8 cellular contexts compared by ENCODE assay signal in genomic region chr7:158856883-158857668, GRCh38. TPM values are rescaled to one million over a fixed set of nuclear protein-coding genes. Genes with fewer than 3 reads are reported as not detected.
DNase-seq lines count a peak whose midpoint lies in the region; ATAC-seq, FAIRE-seq and TF ChIP-seq lines count a peak whose summit lies in the region.

No MANE protein-coding gene starts in this region.

- peak overlapping the region; percentile 85 for H2AFZ ChIP-seq in K562 (ENCODE audit: low read depth, low read length)

- H3K9ac ChIP-seq in K562 (ENCODE audit: insufficient read depth in 1 of 2, low read depth in 2 of 2, low read length in 2 of 2) = peak overlapping the region; percentile 85 to 93

- CTCF ChIA-PET in activated naive CD4-positive, alpha-beta T cell treated with anti-CD3 and anti-CD28 coated beads, Interleukin-2, amount 10 ng/mL, durations not matched to agents 7 days and 5 days (lab: Charles Lee) = interaction anchor here (1.6 kb wide), 1 partner anchor 28 kb away, joined by 3 read pairs; no protein-coding TSS in a partner anchor
- CTCF ChIA-PET in K562 (lab: Yijun Ruan, JAX; ENCODE audit: low intra/inter-chr PET ratio) = interaction anchor here (0.6 kb wide), 1 partner anchor 10 kb away, joined by 3 read pairs; no protein-coding TSS in a partner anchor

- TF ChIP-seq CTCF in K562 (IDR thresholded peaks at IDR 0.05 in 2 of 3, conservative IDR thresholded peaks at IDR 0.05 in 1 of 3; ENCODE audit: insufficient read depth in 2 of 3, low read depth in 1 of 3, low read length in 3 of 3) (no peak), lung (IDR thresholded peaks at IDR 0.05; ENCODE audit: control extremely low read depth, extremely low read depth) (no peak)

- H3K27me3 ChIP-seq in K562 (ENCODE audit: control insufficient read depth in 2 of 2, insufficient read depth in 2 of 2, low read length in 2 of 2) (no peaks in the 10 kb centered on the region), lung (ENCODE audit: control insufficient read depth, insufficient read depth) (no peaks in the 10 kb centered on the region)

- H3K9me3 ChIP-seq in K562 (replicated peaks; ENCODE audit: control insufficient read depth, insufficient read depth, low read depth, low read length) (peaks cover 7% of the 10 kb centered on the region; the same call in 1 of the 2 replicates), lung (ENCODE audit: control insufficient read depth in 2 of 2, insufficient read depth in 1 of 2, low read length in 1 of 2) (no peaks in the 10 kb centered on the region)

- ATAC-seq in HG03520 (IDR thresholded peaks at IDR 0.05; ENCODE audit: unreplicated experiment) = peak; percentile 25
- ATAC-seq in K562 = peak; percentile 34
- no peak for ATAC-seq in lung (ENCODE audit: insufficient read depth, low FRiP score)

- peaks cover 42% of the 10 kb centered on the region for H3K4me1 Mint-ChIP-seq in activated naive CD4-positive, alpha-beta T cell treated with anti-CD3 and anti-CD28 coated beads, Interleukin-2, amount 10 ng/mL, durations not matched to agents 7 days and 5 days

- in situ Hi-C loops in K562 (cut with MboI) = no loop called here

- POLR2A ChIA-PET in K562 (lab: Yijun Ruan, JAX) = interaction anchor here (1.0 to 1.7 kb wide), 3 partner anchors 15 to 32 kb away, joined by 3 to 6 read pairs (median 4); partner anchors contain the start of gene ESYT2

- TSS peak; percentile 34 for BruUV-seq in K562 (replicated peaks; lab: Mats Ljungman, UMichigan)

- peaks cover 55% of the 10 kb centered on the region for H3K79me2 ChIP-seq in K562 (ENCODE audit: control insufficient read depth, insufficient read depth, low read length)

- H3K36me3 ChIP-seq in K562 (ENCODE audit: control insufficient read depth, insufficient read depth, low read length) = peaks cover 15% of the 10 kb centered on the region
- H3K36me3 ChIP-seq in lung (ENCODE audit: control insufficient read depth in 2 of 2, insufficient read depth in 2 of 2, low read length in 2 of 2) = no peaks in the 10 kb centered on the region

- H3K27ac ChIP-seq in K562 (ENCODE audit: extremely low read depth, low read depth, low read length) (peak overlapping the region; percentile 78), lung (ENCODE audit: low read depth in 1 of 2, low read length in 1 of 2) (peak overlapping the region; percentile 90 to 94)

- WGBS in K562 (ENCODE audit: insufficient coverage, low coverage, missing lambda C conversion rate) = 2% methylated on average over 28 of the region's 31 CpGs
- WGBS in lung, 2 donors = 6 to 13% methylated on average over 19 to 31 of the region's 31 CpGs

- intact Hi-C loops in K562 (cut with micrococcal nuclease) = no loop called here

- DNase-seq in activated naive CD4-positive, alpha-beta T cell treated with anti-CD3 and anti-CD28 coated beads, Interleukin-2, amount 10 ng/mL, durations not matched to agents 7 days and 5 days = no peak
- DNase-seq in activated naive CD4-positive, alpha-beta T cell treated with Interleukin-2 at 50 U/mL for 16 hours = no peak
- DNase-seq in K562 (ENCODE audit: extremely low read depth in 1 of 4, low spot score in 3 of 4) = peak in 1 of 4 experiments; percentile 66
- no peak for DNase-seq in lung (ENCODE audit: low spot score)
- no peak for DNase-seq in H4 (ENCODE audit: low spot score)
- no peak for DNase-seq in cerebellum (ENCODE audit: low spot score)
- no peak for DNase-seq in mesenteric fat pad (ENCODE audit: low spot score)

- no peak for TF ChIP-seq RAD21 in K562 (CRISPR knock-in tag; conservative IDR thresholded peaks at IDR 0.05 in 1 of 2, IDR thresholded peaks at IDR 0.05 in 1 of 2)

- H3K36me3 Mint-ChIP-seq in activated naive CD4-positive, alpha-beta T cell treated with anti-CD3 and anti-CD28 coated beads, Interleukin-2, amount 10 ng/mL, durations not matched to agents 7 days and 5 days = peaks cover 16% of the 10 kb centered on the region

- H3K4me2 ChIP-seq in K562 (ENCODE audit: insufficient read depth, low read length) = peak overlapping the region; percentile 86

- FAIRE-seq in K562 (lab: Jason Lieb, UNC) = no peak

- TF ChIP-seq POLR2A in K562 (conservative IDR thresholded peaks at IDR 0.05) = no peak

- H3K4me3 ChIP-seq in K562 (peak overlapping the region; percentile 80), lung (peak overlapping the region; percentile 64)

- no peak for TF ChIP-seq EP300 in K562 (IDR thresholded peaks at IDR 0.05; ENCODE audit: low read length)

- peak overlapping the region; percentile 97 for H3K4me3 Mint-ChIP-seq in activated naive CD4-positive, alpha-beta T cell treated with anti-CD3 and anti-CD28 coated beads, Interleukin-2, amount 10 ng/mL, durations not matched to agents 7 days and 5 days

- peak overlapping the region; percentile 77 for H3K27ac Mint-ChIP-seq in activated naive CD4-positive, alpha-beta T cell treated with anti-CD3 and anti-CD28 coated beads, Interleukin-2, amount 10 ng/mL, durations not matched to agents 7 days and 5 days

- H3K9me3 Mint-ChIP-seq in activated naive CD4-positive, alpha-beta T cell treated with anti-CD3 and anti-CD28 coated beads, Interleukin-2, amount 10 ng/mL, durations not matched to agents 7 days and 5 days = no peaks in the 10 kb centered on the region

- H3K4me1 ChIP-seq in K562 (replicated peaks in 1 of 2; ENCODE audit: control insufficient read depth in 2 of 2, insufficient read depth in 2 of 2, low read length in 2 of 2) (peaks cover 44 to 49% of the 10 kb centered on the region in 2 experiments), lung (ENCODE audit: control insufficient read depth in 2 of 2, insufficient read depth in 2 of 2, low read length in 2 of 2) (peaks cover 0 to 4% of the 10 kb centered on the region in 2 donors)

- no peaks in the 10 kb centered on the region for H3K9me1 ChIP-seq in K562 (ENCODE audit: control insufficient read depth, insufficient read depth, low read length)

- H4K20me1 ChIP-seq in K562 (replicated peaks; ENCODE audit: control insufficient read depth, insufficient read depth, low read length) = no peaks in the 10 kb centered on the region

- H3K27me3 Mint-ChIP-seq in activated naive CD4-positive, alpha-beta T cell treated with anti-CD3 and anti-CD28 coated beads, Interleukin-2, amount 10 ng/mL, durations not matched to agents 7 days and 5 days = peaks cover 4% of the 10 kb centered on the region

RNA-seq across cellular contexts. Expression of gene DYNC2I1, which starts 0.7 kb away (rescaled TPM):
- 95.4 and 308 TPM in 2 replicates for total RNA-seq in K562 (2011; cell fraction: chromatin; rRNA removed; ENCODE audit: low replicate concordance)
- total RNA-seq in K562 (2011; cell fraction: nucleolus; rRNA removed) = 44.7 and 52.6 TPM in 2 replicates
- total RNA-seq in K562 (2011; cell fraction: nucleoplasm; rRNA removed) = 111 and 142 TPM in 2 replicates
- total RNA-seq in K562 (2014; rRNA removed) = 24.7 and 28.3 TPM in 2 replicates
- total RNA-seq in K562 (2014; rRNA removed; fragmentation: Illumina TruSeq; extraction: Trizol) = 21.9 and 24.0 TPM in 2 replicates
- total RNA-seq in K562 (2015; rRNA removed; fragmentation: Illumina TruSeq; extraction: Trizol) = 17.7 and 20.6 TPM in 2 replicates
- 23.1 and 27.1 TPM in 2 replicates for total RNA-seq in K562 (2021)
- polyA plus RNA-seq in K562 (2011; rRNA removed) = 33.3 and 37.9 TPM in 2 replicates
- polyA plus RNA-seq in K562 (2011; cell fraction: cytosol; rRNA removed) = 44.5 and 61.9 TPM in 2 replicates
- polyA plus RNA-seq in K562 (2011; cell fraction: nucleus; rRNA removed) = 138 and 267 TPM in 2 replicates
- 27.1 and 46.7 TPM in 2 replicates for polyA plus RNA-seq in K562 (2012)
- 20.3 and 36.5 TPM in 2 replicates for polyA plus RNA-seq in K562 (2014; fragmentation: Illumina TruSeq; extraction: Trizol)
- polyA plus RNA-seq in K562 (2014; fragmentation: Nextera tagmentation; extraction: Ambion mirVana) = 1 to 10 TPM; 1.3 to 1.6 TPM
- 39.3 and 42.5 TPM in 2 replicates for polyA plus RNA-seq in K562 (2014; rRNA removed)
- 42.0 and 45.1 TPM in 2 replicates for polyA minus RNA-seq in K562 (2011; rRNA and poly(A)+ RNA removed)
- polyA minus RNA-seq in K562 (2011; cell fraction: cytosol; rRNA and poly(A)+ RNA removed) = 20.7 and 21.2 TPM in 2 replicates
- polyA minus RNA-seq in K562 (2011; cell fraction: nucleus; rRNA and poly(A)+ RNA removed) = 40.8 and 41.6 TPM in 2 replicates
- 10 to 100 TPM; 25.6 to 26.2 TPM for total RNA-seq in lung
- polyA plus RNA-seq in lung = 10 to 100 TPM; 10.3 to 14.0 TPM
- total RNA-seq in H4 (2014; rRNA removed; shearing (Covaris generic)) = 3.0 and 3.3 TPM in 2 replicates
- 15.9 TPM for total RNA-seq in cerebellum
- 20.3 TPM for total RNA-seq in mesenteric fat pad

RNA-seq across cellular contexts. Expression of gene ESYT2, which starts 27.8 kb away (rescaled TPM):
- 111 and 160 TPM in 2 replicates for total RNA-seq in K562 (2011; cell fraction: chromatin; rRNA removed; ENCODE audit: low replicate concordance)
- 87.6 and 91.1 TPM in 2 replicates for total RNA-seq in K562 (2011; cell fraction: nucleolus; rRNA removed)
- total RNA-seq in K562 (2011; cell fraction: nucleoplasm; rRNA removed) = 118 and 155 TPM in 2 replicates
- total RNA-seq in K562 (2014; rRNA removed) (64.7 and 68.7 TPM in 2 replicates), K562 (2014; rRNA removed; fragmentation: Illumina TruSeq; extraction: Trizol) (70.9 and 72.5 TPM in 2 replicates), K562 (2015; rRNA removed; fragmentation: Illumina TruSeq; extraction: Trizol) (63.1 and 67.1 TPM in 2 replicates), K562 (2021) (62.4 and 67.5 TPM in 2 replicates), lung (10 to 100 TPM; 79.7 to 83.0 TPM), cerebellum (41.6 TPM), mesenteric fat pad (79.5 TPM)
- polyA plus RNA-seq in K562 (2011; rRNA removed) (57.5 and 86.9 TPM in 2 replicates), K562 (2014; fragmentation: Illumina TruSeq; extraction: Trizol) (55.5 and 58.2 TPM in 2 replicates), K562 (2014; fragmentation: Nextera tagmentation; extraction: Ambion mirVana) (1 to 10 TPM; 5.8 to 8.3 TPM), K562 (2014; rRNA removed) (44.0 and 45.2 TPM in 2 replicates), lung (10 to 100 TPM; 16.4 to 36.2 TPM)
- 44.1 and 45.9 TPM in 2 replicates for polyA plus RNA-seq in K562 (2011; cell fraction: cytosol; rRNA removed)
- polyA plus RNA-seq in K562 (2011; cell fraction: nucleus; rRNA removed) = 43.3 and 60.6 TPM in 2 replicates
- polyA plus RNA-seq in K562 (2012) = 47.5 and 54.2 TPM in 2 replicates
- polyA minus RNA-seq in K562 (2011; rRNA and poly(A)+ RNA removed) = 119 and 154 TPM in 2 replicates
- 70.0 and 93.0 TPM in 2 replicates for polyA minus RNA-seq in K562 (2011; cell fraction: cytosol; rRNA and poly(A)+ RNA removed)
- 35.4 and 43.4 TPM in 2 replicates for polyA minus RNA-seq in K562 (2011; cell fraction: nucleus; rRNA and poly(A)+ RNA removed)
- 26.5 and 26.9 TPM in 2 replicates for total RNA-seq in H4 (2014; rRNA removed; shearing (Covaris generic))
